ENCODE assay signal across 1 cellular context in genomic region chr12:2318286-2318685, GRCh38.
TF ChIP-seq lines count a peak whose summit lies in the region.

No MANE protein-coding gene starts in this region.

TF ChIP-seq in IMR-90, 13 proteins besides CTCF, POLR2A, EP300 and RAD21:
- TF ChIP-seq CEBPB (IDR thresholded peaks at IDR 0.05; ENCODE audit: low read depth, low read length) (peak; percentile 32; the same call in 1 of the 2 replicates), FOS (IDR thresholded peaks at IDR 0.05; ENCODE audit: low read depth, low read length) (no peak)
